ENCODE assay signal across 1 cellular context in the genomic region with DNA sequence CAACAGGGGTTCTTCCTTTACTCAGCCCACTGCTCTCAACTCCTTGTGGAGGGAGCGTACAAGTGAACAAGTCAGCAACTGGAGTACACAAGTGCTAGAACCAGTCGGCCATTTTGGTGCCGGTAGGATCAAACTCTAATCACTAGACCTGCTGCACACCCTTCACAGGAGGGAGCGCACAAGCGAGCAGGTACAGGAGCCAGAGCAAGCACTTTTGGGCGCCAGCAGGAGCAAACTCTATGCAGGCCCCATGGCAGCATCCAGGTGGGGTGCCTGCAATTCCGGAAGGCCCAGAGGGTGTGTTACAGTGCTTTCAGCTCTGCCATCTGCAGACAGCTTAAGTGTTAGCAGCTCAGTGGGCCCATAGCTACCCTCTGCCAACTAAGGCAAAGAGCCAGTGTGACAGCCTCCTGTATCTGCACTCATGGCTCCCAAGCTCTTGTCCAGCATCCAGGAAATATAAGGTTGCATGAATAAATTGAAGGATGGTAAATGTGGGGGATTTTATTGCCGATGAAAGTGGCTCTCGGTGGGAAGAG.
TF ChIP-seq lines count a peak whose summit lies in the region.

No MANE protein-coding gene starts in this region.

TF ChIP-seq in H1, 55 proteins besides CTCF, POLR2A, EP300 and RAD21:
- TF ChIP-seq, protein P1, sequence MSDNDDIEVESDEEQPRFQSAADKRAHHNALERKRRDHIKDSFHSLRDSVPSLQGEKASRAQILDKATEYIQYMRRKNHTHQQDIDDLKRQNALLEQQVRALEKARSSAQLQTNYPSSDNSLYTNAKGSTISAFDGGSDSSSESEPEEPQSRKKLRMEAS (IDR thresholded peaks at IDR 0.05) = no peak
- no peak for TF ChIP-seq YY1 (IDR thresholded peaks at IDR 0.05; ENCODE audit: low read depth, low read length)
